8 cellular contexts compared by ENCODE assay signal in the genomic region with DNA sequence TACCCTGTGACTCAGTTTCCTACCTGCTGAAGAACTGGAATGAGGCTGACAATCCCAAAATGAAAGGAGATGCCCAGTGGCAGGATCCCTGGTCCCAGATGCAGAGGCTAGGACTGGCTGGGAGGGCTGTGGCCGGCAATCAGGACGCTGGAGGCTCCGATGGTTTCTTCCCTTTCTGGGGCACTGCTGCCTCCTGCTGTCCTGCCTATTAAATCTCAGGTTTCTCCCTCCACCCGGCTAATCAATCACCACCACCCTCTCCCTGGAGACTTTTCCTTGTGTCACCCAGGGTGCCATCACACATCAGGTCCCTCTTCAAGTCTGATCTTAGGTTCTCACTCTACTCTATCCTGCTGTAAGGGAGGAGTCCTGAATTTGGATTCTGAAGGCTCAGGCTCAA.
DNase-seq lines count a peak whose midpoint lies in the region; ATAC-seq and TF ChIP-seq lines count a peak whose summit lies in the region.

No MANE protein-coding gene starts in this region.

- TF ChIP-seq EP300 in Ishikawa (IDR thresholded peaks at IDR 0.05; ENCODE audit: borderline replicate concordance), result no peak

- no peak overlapping the region for H3K23ac ChIP-seq in mesendoderm (ENCODE audit: low read length)

- no peak overlapping the region for H3K9ac ChIP-seq in mesendoderm (ENCODE audit: low read length)

- H2BK120ac ChIP-seq in mesendoderm (ENCODE audit: low read depth, low read length), result no peak overlapping the region

- peak; percentile 67 for TF ChIP-seq RAD21 in Ishikawa (IDR thresholded peaks at IDR 0.05; ENCODE audit: low read depth)

- H4K8ac ChIP-seq in mesendoderm (ENCODE audit: low read depth, low read length), result no peak overlapping the region

- H2AK5ac ChIP-seq in mesendoderm (ENCODE audit: low read length), result no peak overlapping the region

- H3K36me3 ChIP-seq in mesendoderm (ENCODE audit: control insufficient read depth, insufficient read depth, low read length), result no peaks in the 10 kb centered on the region
- H3K36me3 ChIP-seq in tibial artery, result no peaks in the 10 kb centered on the region

- no peaks in the 10 kb centered on the region for H3K27me3 ChIP-seq in mesendoderm (ENCODE audit: insufficient read depth, low read length, poor library complexity)
- no peaks in the 10 kb centered on the region for H3K27me3 ChIP-seq in tibial artery

- H3K4ac ChIP-seq in mesendoderm (ENCODE audit: low read depth, low read length), result no peak overlapping the region

- DNase-seq in Ammon's horn (ENCODE audit: low spot score) (peak; percentile 83), SK-N-DZ (ENCODE audit: low spot score) (peak; percentile 47), epidermal melanocyte (ENCODE audit: insufficient read length, low spot score) (peak; percentile 28), mesendoderm (peak; percentile 71), tibial artery (peak; percentile 23 to 71), NCI-H128 (lab: John Stamatoyannopoulos, UW; ENCODE audit: unreplicated experiment) (no peak)

- H3K4me1 ChIP-seq in mesendoderm (ENCODE audit: control insufficient read depth, low read depth, low read length) (no peaks in the 10 kb centered on the region), tibial artery (peaks cover 0 to 10% (median 4%) of the 10 kb centered on the region in 4 donors)

- no peak overlapping the region for H3K27ac ChIP-seq in mesendoderm (ENCODE audit: low read depth, low read length)
- H3K27ac ChIP-seq in tibial artery, result no peak overlapping the region

- no CpG with 5 or more reads among the region's 4 CpGs for WGBS in mesendoderm (ENCODE audit: extremely low coverage, insufficient coverage, low lambda C conversion rate)

- peak; percentile 39 for ATAC-seq in GM18858 (IDR thresholded peaks at IDR 0.05; ENCODE audit: unreplicated experiment)

- no peak overlapping the region for H2BK15ac ChIP-seq in mesendoderm (replicated peaks; ENCODE audit: low read depth)

- no peak overlapping the region for H3K56ac ChIP-seq in mesendoderm (ENCODE audit: low read length)

- intact Hi-C loops in tibial artery (cut with DNase I; ENCODE audit: low total_unique reads), result no loop called here

- H3K4me3 ChIP-seq in mesendoderm (ENCODE audit: low read length), result no peak overlapping the region
- H3K4me3 ChIP-seq in tibial artery, result peak overlapping the region; percentile 12 to 28

- H2BK5ac ChIP-seq in mesendoderm (ENCODE audit: low read length), result no peak overlapping the region

- H3K18ac ChIP-seq in mesendoderm (ENCODE audit: low read length), result no peak overlapping the region

- no peaks in the 10 kb centered on the region for H3K9me3 ChIP-seq in tibial artery

- H4K5ac ChIP-seq in mesendoderm (ENCODE audit: low read length), result no peak overlapping the region

- no peaks in the 10 kb centered on the region for H3K79me2 ChIP-seq in mesendoderm (ENCODE audit: control insufficient read depth, insufficient read depth, low read length)

- no peaks in the 10 kb centered on the region for H3K79me1 ChIP-seq in mesendoderm (ENCODE audit: low read length)

- TF ChIP-seq CTCF in tibial artery (IDR thresholded peaks at IDR 0.05), result peak; percentile 55 to 61

- H3K4me2 ChIP-seq in mesendoderm (ENCODE audit: low read length), result no peak overlapping the region

TF ChIP-seq in Ishikawa, 13 proteins besides CTCF, POLR2A, EP300 and RAD21:
- no peak for TF ChIP-seq YY1 (IDR thresholded peaks at IDR 0.05; ENCODE audit: low read depth)
- no peak for TF ChIP-seq CEBPB (IDR thresholded peaks at IDR 0.05)
- TF ChIP-seq ZBTB7A (IDR thresholded peaks at IDR 0.05; ENCODE audit: low read depth), result no peak
- no peak for TF ChIP-seq EGR1 (IDR thresholded peaks at IDR 0.05)
- TF ChIP-seq NFIC (IDR thresholded peaks at IDR 0.05), result no peak
- no peak for TF ChIP-seq REST (IDR thresholded peaks at IDR 0.05; ENCODE audit: low read depth)
- TF ChIP-seq, protein P1, sequence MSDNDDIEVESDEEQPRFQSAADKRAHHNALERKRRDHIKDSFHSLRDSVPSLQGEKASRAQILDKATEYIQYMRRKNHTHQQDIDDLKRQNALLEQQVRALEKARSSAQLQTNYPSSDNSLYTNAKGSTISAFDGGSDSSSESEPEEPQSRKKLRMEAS (IDR thresholded peaks at IDR 0.05), result no peak
- no peak for TF ChIP-seq TCF12 (IDR thresholded peaks at IDR 0.05; ENCODE audit: low read depth)
- no peak for TF ChIP-seq TAF1 (IDR thresholded peaks at IDR 0.05; ENCODE audit: low read depth)
- TF ChIP-seq USF1 (IDR thresholded peaks at IDR 0.05), result no peak
- no peak for TF ChIP-seq TEAD4 (IDR thresholded peaks at IDR 0.05)
- TF ChIP-seq CREB1 (IDR thresholded peaks at IDR 0.05; ENCODE audit: low read depth), result no peak
- TF ChIP-seq FOXM1 (IDR thresholded peaks at IDR 0.05; ENCODE audit: borderline replicate concordance, low read depth), result no peak
TF ChIP-seq in Ishikawa: peak in this region for 0.
